In genomic region chr9:89213481-89213880, GRCh38 we compare ENCODE assay signal across 25 cellular contexts.
"Had no signal": no experiment of that assay in that cellular context is flagged by ENCODE, and none has a peak within 500 bp of the region (broad histone marks: within the 10 kb centered on the region; RNA-seq: fewer than 3 reads in every experiment).

No MANE protein-coding gene starts in this region.

- H3K36me3 ChIP-seq: left lung, lower lobe of right lung, pancreas, prostate gland, tibial nerve, uterus had no signal

- DNase-seq: hypothalamus; immature natural killer cell; kidney; left colon; left lung; lower lobe of right lung; mammary epithelial cell; mesenchymal stem cell; naive thymus-derived CD8-positive, alpha-beta T cell; nucleus accumbens; pancreas; posterior cingulate gyrus; retina; right cardiac atrium; stimulated activated CD4-positive, alpha-beta T cell treated with anti-CD3 and anti-CD28 coated beads, Interleukin-12 subunit alpha, Interleukin-12 subunit beta, amount 100 ng/mL, for 4 hours; stimulated activated CD4-positive, alpha-beta T cell treated with anti-CD3 and anti-CD28 coated beads, Interleukin-15, amount 100 ng/mL, for 24 hours; stimulated activated CD4-positive, alpha-beta T cell treated with anti-CD3 and anti-CD28 coated beads, Interleukin-2, amount 100 ng/mL, for 24 hours; stimulated activated CD4-positive, alpha-beta T cell treated with anti-CD3 and anti-CD28 coated beads, Interleukin-4, amount 100 ng/mL, for 1 hour; stimulated activated naive CD4-positive, alpha-beta T cell; uterus had no signal

- H3K4me3 ChIP-seq: left lung, lower lobe of right lung, pancreas, prostate gland, skin epidermis, tibial nerve, uterus had no signal

- H3K4me1 ChIP-seq: left lung, lower lobe of right lung, pancreas, prostate gland, tibial nerve, uterus had no signal

- H3K9me3 ChIP-seq: lower lobe of right lung, pancreas, prostate gland, uterus had no signal

- H3K27me3 ChIP-seq: left lung, pancreas, tibial nerve, uterus had no signal

- ATAC-seq: left colon; left lung; lower lobe of right lung; naive thymus-derived CD8-positive, alpha-beta T cell; pancreas; right cardiac atrium; sciatic nerve; stimulated activated effector memory CD8-positive, alpha-beta T cell treated with anti-CD3 and anti-CD28 coated beads, Interleukin-12 subunit alpha, Interleukin-12 subunit beta, amount 100 ng/mL, for 72 hours had no signal
